Comparison of ENCODE assay signal across 1 cellular context in the genomic region with DNA sequence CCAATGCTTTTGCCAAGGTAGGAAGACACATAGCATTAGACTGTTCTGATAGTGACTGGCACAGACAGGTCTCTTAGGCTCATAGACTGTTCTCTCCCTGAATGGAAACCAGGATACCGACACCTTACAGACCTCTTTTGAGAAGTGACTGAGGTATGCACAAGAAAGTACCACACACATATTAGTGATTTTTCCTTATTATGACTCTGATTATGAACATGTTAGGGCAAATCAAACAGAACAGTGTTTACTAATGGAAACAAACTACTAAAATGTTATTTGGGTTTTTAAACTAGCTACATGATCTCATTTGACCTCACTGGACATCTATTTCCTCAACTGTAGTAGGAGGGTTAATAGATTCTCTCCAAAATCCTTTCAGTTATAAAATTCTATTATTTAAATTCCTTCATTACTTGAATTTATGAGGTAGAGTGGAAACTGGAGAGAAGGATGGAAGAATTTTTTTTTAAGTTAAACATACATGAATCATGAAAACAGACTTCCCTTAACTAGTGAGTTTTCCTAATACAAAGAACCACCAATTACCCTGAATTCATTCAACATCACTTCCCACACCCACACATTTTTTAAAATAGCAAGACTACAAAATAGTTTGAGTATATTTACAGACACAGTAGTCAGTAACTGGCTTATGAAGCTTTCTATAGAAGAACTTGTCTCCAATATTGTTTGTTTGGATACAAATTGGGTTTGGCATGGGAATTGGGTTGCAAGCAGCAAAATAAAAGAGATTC.
TF ChIP-seq lines count a peak whose summit lies in the region.

No MANE protein-coding gene starts in this region.

TF ChIP-seq in IMR-90, 13 proteins besides CTCF, POLR2A, EP300 and RAD21:
- no peak for TF ChIP-seq RCOR1 (IDR thresholded peaks at IDR 0.05; ENCODE audit: insufficient replicate concordance, low read length)
- no peak for TF ChIP-seq BHLHE40 (IDR thresholded peaks at IDR 0.05; ENCODE audit: low read depth, low read length)
- TF ChIP-seq CEBPB (IDR thresholded peaks at IDR 0.05; ENCODE audit: low read depth, low read length) = no peak
- no peak for TF ChIP-seq MXI1 (IDR thresholded peaks at IDR 0.05; ENCODE audit: borderline replicate concordance, low read depth, low read length)
- TF ChIP-seq RFX5 (IDR thresholded peaks at IDR 0.05; ENCODE audit: low read depth, low read length) = no peak
- TF ChIP-seq MAFK (IDR thresholded peaks at IDR 0.05; ENCODE audit: low read depth, low read length) = no peak
- TF ChIP-seq, protein P1, sequence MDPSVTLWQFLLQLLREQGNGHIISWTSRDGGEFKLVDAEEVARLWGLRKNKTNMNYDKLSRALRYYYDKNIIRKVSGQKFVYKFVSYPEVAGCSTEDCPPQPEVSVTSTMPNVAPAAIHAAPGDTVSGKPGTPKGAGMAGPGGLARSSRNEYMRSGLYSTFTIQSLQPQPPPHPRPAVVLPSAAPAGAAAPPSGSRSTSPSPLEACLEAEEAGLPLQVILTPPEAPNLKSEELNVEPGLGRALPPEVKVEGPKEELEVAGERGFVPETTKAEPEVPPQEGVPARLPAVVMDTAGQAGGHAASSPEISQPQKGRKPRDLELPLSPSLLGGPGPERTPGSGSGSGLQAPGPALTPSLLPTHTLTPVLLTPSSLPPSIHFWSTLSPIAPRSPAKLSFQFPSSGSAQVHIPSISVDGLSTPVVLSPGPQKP (IDR thresholded peaks at IDR 0.05; ENCODE audit: borderline replicate concordance, low read depth, low read length) = no peak
- TF ChIP-seq FOS (IDR thresholded peaks at IDR 0.05; ENCODE audit: low read depth, low read length) = no peak
- TF ChIP-seq, protein P2, sequence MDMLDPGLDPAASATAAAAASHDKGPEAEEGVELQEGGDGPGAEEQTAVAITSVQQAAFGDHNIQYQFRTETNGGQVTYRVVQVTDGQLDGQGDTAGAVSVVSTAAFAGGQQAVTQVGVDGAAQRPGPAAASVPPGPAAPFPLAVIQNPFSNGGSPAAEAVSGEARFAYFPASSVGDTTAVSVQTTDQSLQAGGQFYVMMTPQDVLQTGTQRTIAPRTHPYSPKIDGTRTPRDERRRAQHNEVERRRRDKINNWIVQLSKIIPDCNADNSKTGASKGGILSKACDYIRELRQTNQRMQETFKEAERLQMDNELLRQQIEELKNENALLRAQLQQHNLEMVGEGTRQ (IDR thresholded peaks at IDR 0.05; ENCODE audit: low read depth, low read length) = no peak
- no peak for TF ChIP-seq NFE2L2 (IDR thresholded peaks at IDR 0.05; ENCODE audit: low read depth, low read length)
- TF ChIP-seq CHD1 (IDR thresholded peaks at IDR 0.05; ENCODE audit: low read depth, low read length) = no peak
- TF ChIP-seq MAZ (IDR thresholded peaks at IDR 0.05; ENCODE audit: borderline replicate concordance, low read depth, low read length) = no peak
- no peak for TF ChIP-seq SMC3 (IDR thresholded peaks at IDR 0.05; ENCODE audit: low read depth, low read length)
